ENCODE assay signal across 1 cellular context in genomic region chr16:50244140-50244503, GRCh38.
TF ChIP-seq lines count a peak whose summit lies in the region.

No MANE protein-coding gene starts in this region.

TF ChIP-seq in IMR-90, 13 proteins besides CTCF, POLR2A, EP300 and RAD21 (continued from another document):
- TF ChIP-seq USF2 (IDR thresholded peaks at IDR 0.05; ENCODE audit: low read depth, low read length) (no peak), NFE2L2 (IDR thresholded peaks at IDR 0.05; ENCODE audit: low read depth, low read length) (no peak), CHD1 (IDR thresholded peaks at IDR 0.05; ENCODE audit: low read depth, low read length) (no peak), CEBPB (IDR thresholded peaks at IDR 0.05; ENCODE audit: low read depth, low read length) (no peak)
